18 cellular contexts compared by ENCODE assay signal in the genomic region with DNA sequence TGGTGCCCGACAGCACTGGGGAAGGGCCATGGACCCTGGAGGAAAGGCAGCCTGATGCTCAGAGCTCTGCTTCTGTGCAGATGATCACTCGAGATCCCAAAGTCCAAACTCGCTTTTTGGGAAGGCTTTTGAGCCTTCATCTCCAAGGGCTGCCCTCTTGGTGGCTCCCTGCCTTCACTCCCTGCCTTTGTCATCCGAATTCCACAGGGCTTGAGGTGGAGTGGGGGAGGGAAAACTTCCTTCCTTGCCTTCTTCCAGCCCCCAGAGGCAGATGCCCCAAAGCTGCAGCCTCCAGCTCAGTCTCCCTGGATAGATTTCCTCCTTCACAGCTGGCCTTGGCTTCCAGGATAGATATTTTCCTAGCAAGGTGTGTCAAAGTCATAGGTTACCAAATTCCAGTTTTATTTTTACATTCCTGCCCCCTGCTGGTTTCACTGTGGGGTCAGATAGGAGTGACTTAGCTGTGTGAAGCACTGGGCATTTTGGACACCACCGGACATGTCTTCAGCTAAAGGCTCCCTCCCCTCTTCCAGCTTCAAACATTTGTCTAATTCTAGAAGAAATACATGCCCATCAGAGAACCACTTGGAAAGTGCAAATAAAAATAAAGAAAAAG.
DNase-seq lines count a peak whose midpoint lies in the region; ATAC-seq and TF ChIP-seq lines count a peak whose summit lies in the region.
"Had no signal": no experiment of that assay in that cellular context is flagged by ENCODE, and none has a peak within 500 bp of the region (broad histone marks: within the 10 kb centered on the region; RNA-seq: fewer than 3 reads in every experiment).

No MANE protein-coding gene starts in this region.

- H3K27me3 ChIP-seq in H7 (ENCODE audit: control insufficient read depth, insufficient read depth, low read length): peaks cover 7% of the 10 kb centered on the region; the same call in 1 of the 2 replicates
- H3K27me3 ChIP-seq: BLaER1, right atrium auricular region had no signal

- intact Hi-C loops in posterior cingulate gyrus (cut with DNase I): no loop called here

- no peak overlapping the region for H3K27ac ChIP-seq in VCaP
- H3K27ac ChIP-seq: BLaER1, gastroesophageal sphincter, right atrium auricular region had no signal

- TF ChIP-seq CTCF in VCaP (conservative IDR thresholded peaks at IDR 0.05): peak; percentile 13; the same call in 1 of the 2 replicates

- ATAC-seq in GM21619 (IDR thresholded peaks at IDR 0.05; ENCODE audit: unreplicated experiment): no peak
- ATAC-seq: activated CD4-positive, alpha-beta T cell treated with anti-CD3 and anti-CD28 coated beads for 36 hours; gastroesophageal sphincter had no signal

- H3K36me3 ChIP-seq in H7 (replicated peaks; ENCODE audit: control insufficient read depth, insufficient read depth, low read length): no peaks in the 10 kb centered on the region
- H3K36me3 ChIP-seq: BLaER1, gastroesophageal sphincter, right atrium auricular region had no signal

- no peak overlapping the region for H3K4me3 ChIP-seq in H7 (ENCODE audit: insufficient read depth, low read depth, low read length)
- H3K4me3 ChIP-seq: BLaER1, gastroesophageal sphincter, right atrium auricular region had no signal

- DNase-seq in COLO668 (lab: John Stamatoyannopoulos, UW; ENCODE audit: unreplicated experiment): peak; percentile 1
- DNase-seq in H7: peak; percentile 77
- peak; percentile 22 for DNase-seq in kidney tubule cell (ENCODE audit: low spot score)
- DNase-seq in NCI-H1092 (lab: John Stamatoyannopoulos, UW): no peak
- no peak for DNase-seq in T1000 (lab: John Stamatoyannopoulos, UW)
- no peak for DNase-seq in posterior cingulate gyrus
- DNase-seq: activated CD4-positive, alpha-beta T cell treated with anti-CD3 and anti-CD28 coated beads for 36 hours; effector CD4-positive, alpha-beta T cell; islet precursor cell; KG1; NCI-H1930; stimulated activated CD4-positive, alpha-beta T cell treated with anti-CD3 and anti-CD28 coated beads, Interleukin-4, amount 100 ng/mL, for 1 hour; stimulated activated naive CD4-positive, alpha-beta T cell had no signal

Comparison
In these comparisons a context has a peak if more than half of its experiments do, and no peak if none do; other contexts are left out.
1. DNase-seq: peak in COLO668 (single experiment), H7 (single experiment) and kidney tubule cell (single experiment); none in NCI-H1092 (single experiment), T1000 (single experiment) and posterior cingulate gyrus (0 of 10).